Comparison of ENCODE assay signal across 8 cellular contexts in the genomic region with DNA sequence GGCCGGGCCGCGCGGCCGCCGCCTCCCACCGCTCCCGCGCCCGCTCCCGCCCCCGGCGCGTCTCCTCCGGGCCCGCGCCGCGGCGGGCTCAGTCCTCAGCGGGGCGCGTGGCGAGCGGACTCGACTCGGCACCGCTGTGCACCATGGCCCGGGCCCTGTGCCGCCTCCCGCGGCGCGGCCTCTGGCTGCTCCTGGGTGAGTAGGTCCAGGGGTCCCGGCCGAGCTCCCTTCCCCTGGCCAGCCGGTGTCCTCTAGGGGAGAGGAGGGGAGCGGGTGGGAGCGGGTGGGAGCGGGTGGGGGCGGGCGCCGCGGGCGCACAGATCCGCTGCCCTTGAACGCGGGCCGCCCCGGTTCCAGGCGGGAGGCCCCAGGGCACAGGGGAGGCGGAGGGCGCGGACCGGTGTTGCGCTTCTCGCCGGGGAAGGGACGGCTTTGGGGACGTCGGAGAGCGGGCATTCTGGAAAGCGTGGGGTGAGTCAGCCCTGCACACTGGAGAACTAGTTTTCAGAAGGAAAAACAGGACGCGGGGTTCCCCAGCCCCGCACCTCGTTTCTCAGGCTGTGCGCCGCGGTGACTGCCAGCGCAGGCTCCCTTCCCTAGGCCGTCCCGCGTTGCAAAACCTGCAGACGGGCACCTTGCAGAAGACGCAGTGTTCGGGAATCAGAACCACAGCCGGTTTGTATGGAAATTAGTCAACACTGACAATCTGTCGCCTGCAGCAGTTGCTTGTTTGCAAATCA. TPM values are rescaled to one million over a fixed set of nuclear protein-coding genes. Genes with fewer than 3 reads are reported as not detected.
DNase-seq lines count a peak whose midpoint lies in the region; ATAC-seq and TF ChIP-seq lines count a peak whose summit lies in the region.

A gene (plus strand): TSS at position 91 of the 740 bp plus-strand sequence. CDS start 53 bp downstream, at position 144.

- TF ChIP-seq CTCF in A673 (conservative IDR thresholded peaks at IDR 0.05; ENCODE audit: low read depth, low read length) (no peak), HEK293 (tag by site-specific recombination; IDR thresholded peaks at IDR 0.05) (no peak)

- no peaks in the 10 kb centered on the region for H3K9me3 Mint-ChIP-seq in activated naive CD8-positive, alpha-beta T cell treated with anti-CD3 and anti-CD28 coated beads, Interleukin-2, amount 10 ng/mL, durations not matched to agents 7 days and 5 days

- POLR2A ChIA-PET in A673 (lab: Charles Lee; ENCODE audit: low non-redundant PET) (no interaction called here), HEK293 (lab: Yijun Ruan, JAX) (interaction anchor here (0.6 kb wide), 1 partner anchor 65 kb away, joined by 3 read pairs; no protein-coding TSS in a partner anchor)
- POLR2A ChIA-PET in activated naive CD8-positive, alpha-beta T cell treated with anti-CD3 and anti-CD28 coated beads, Interleukin-2, amount 10 ng/mL, durations not matched to agents 7 days and 5 days (lab: Charles Lee), result no interaction called here

- H3K4me1 ChIP-seq in A673 (ENCODE audit: insufficient read depth, low read length, poor library complexity, severe bottlenecking) (peaks cover 4% of the 10 kb centered on the region), HEK293 (ENCODE audit: control insufficient read depth, insufficient read depth, low read length) (peaks cover 4% of the 10 kb centered on the region)

- CTCF ChIA-PET in A673 (lab: Charles Lee) (no interaction called here), HEK293 (lab: Yijun Ruan, JAX) (no interaction called here)

- no peaks in the 10 kb centered on the region for H3K36me3 Mint-ChIP-seq in activated naive CD8-positive, alpha-beta T cell treated with anti-CD3 and anti-CD28 coated beads, Interleukin-2, amount 10 ng/mL, durations not matched to agents 7 days and 5 days

- DNase-seq in A673 (ENCODE audit: low spot score), result peak; percentile 33
- DNase-seq in activated naive CD8-positive, alpha-beta T cell treated with anti-CD3 and anti-CD28 coated beads, Interleukin-2, amount 10 ng/mL, durations not matched to agents 7 days and 5 days, result no peak
- peak; percentile 57 for DNase-seq in hepatic stellate cell (ENCODE audit: low spot score)
- peak; percentile 61 for DNase-seq in retina

- H3K4me3 ChIP-seq in A673 (ENCODE audit: low read depth, low read length, poor library complexity, severe bottlenecking) (peak within 1 kb of the TSS; percentile 55), HEK293 (ENCODE audit: low read depth, low read length) (peak within 1 kb of the TSS; percentile 20)

- intact Hi-C loops in A673 (cut with micrococcal nuclease; ENCODE audit: unreplicated experiment), result loop anchor here (10.0 kb wide), 1 partner anchor 205 kb away; a partner anchor contains a TSS

- BruUV-seq in A673 (replicated peaks; lab: Mats Ljungman, UMichigan), result no TSS peak

- peak within 1 kb of the TSS; percentile 68 for H3K4me3 Mint-ChIP-seq in activated naive CD8-positive, alpha-beta T cell treated with anti-CD3 and anti-CD28 coated beads, Interleukin-2, amount 10 ng/mL, durations not matched to agents 7 days and 5 days

- H3K4me1 Mint-ChIP-seq in activated naive CD8-positive, alpha-beta T cell treated with anti-CD3 and anti-CD28 coated beads, Interleukin-2, amount 10 ng/mL, durations not matched to agents 7 days and 5 days, result peaks cover 7% of the 10 kb centered on the region

- peak within 1 kb of the TSS; percentile 62 for H3K27ac ChIP-seq in A673 (ENCODE audit: low read depth, low read length, poor library complexity, severe bottlenecking)
- no peak within 1 kb of the TSS for H3K27ac ChIP-seq in HEK293 (ENCODE audit: extremely low read depth, low read depth, low read length)

- H3K27me3 ChIP-seq in A673 (replicated peaks; ENCODE audit: insufficient read depth, low read depth, low read length, poor library complexity), result no peaks in the 10 kb centered on the region

- H3K9me3 ChIP-seq in A673 (ENCODE audit: low read depth, low read length, poor library complexity, severe bottlenecking), result no peaks in the 10 kb centered on the region
- no peaks in the 10 kb centered on the region for H3K9me3 ChIP-seq in HEK293 (ENCODE audit: control insufficient read depth, insufficient read depth, low read depth, low read length)

- H3K27me3 Mint-ChIP-seq in activated naive CD8-positive, alpha-beta T cell treated with anti-CD3 and anti-CD28 coated beads, Interleukin-2, amount 10 ng/mL, durations not matched to agents 7 days and 5 days, result peaks cover 56% of the 10 kb centered on the region

- no peaks in the 10 kb centered on the region for H3K36me3 ChIP-seq in A673 (ENCODE audit: insufficient read depth, low read length, poor library complexity, severe bottlenecking)
- H3K36me3 ChIP-seq in HEK293 (ENCODE audit: control insufficient read depth in 2 of 2, insufficient read depth in 1 of 2, low read length in 2 of 2), result no peaks in the 10 kb centered on the region

- no peak within 1 kb of the TSS for H3K27ac Mint-ChIP-seq in activated naive CD8-positive, alpha-beta T cell treated with anti-CD3 and anti-CD28 coated beads, Interleukin-2, amount 10 ng/mL, durations not matched to agents 7 days and 5 days

- ATAC-seq in activated naive CD8-positive, alpha-beta T cell treated with anti-CD3 and anti-CD28 coated beads, Interleukin-2, amount 10 ng/mL, durations not matched to agents 7 days and 5 days (ENCODE audit: low read depth), result peak; percentile 41
- no peak for ATAC-seq in HG03108 (IDR thresholded peaks at IDR 0.05; ENCODE audit: unreplicated experiment)
- ATAC-seq in HG02884 (IDR thresholded peaks at IDR 0.05; ENCODE audit: unreplicated experiment), result no peak
- ATAC-seq in GM18858 (IDR thresholded peaks at IDR 0.05; ENCODE audit: unreplicated experiment), result no peak

TF ChIP-seq in HEK293, 187 proteins besides CTCF, POLR2A, EP300 and RAD21:
- TF ChIP-seq, protein P1, sequence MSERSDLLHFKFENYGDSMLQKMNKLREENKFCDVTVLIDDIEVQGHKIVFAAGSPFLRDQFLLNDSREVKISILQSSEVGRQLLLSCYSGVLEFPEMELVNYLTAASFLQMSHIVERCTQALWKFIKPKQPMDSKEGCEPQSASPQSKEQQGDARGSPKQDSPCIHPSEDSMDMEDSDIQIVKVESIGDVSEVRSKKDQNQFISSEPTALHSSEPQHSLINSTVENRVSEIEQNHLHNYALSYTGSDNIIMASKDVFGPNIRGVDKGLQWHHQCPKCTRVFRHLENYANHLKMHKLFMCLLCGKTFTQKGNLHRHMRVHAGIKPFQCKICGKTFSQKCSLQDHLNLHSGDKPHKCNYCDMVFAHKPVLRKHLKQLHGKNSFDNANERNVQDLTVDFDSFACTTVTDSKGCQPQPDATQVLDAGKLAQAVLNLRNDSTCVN (tag by site-specific recombination; optimal IDR thresholded peaks at IDR 0.05), result peak; percentile 53
- TF ChIP-seq ZBTB20 (tag by site-specific recombination; IDR thresholded peaks at IDR 0.05), result peak; percentile 70
- no peak for TF ChIP-seq ZNF140 (tag by site-specific recombination; IDR thresholded peaks at IDR 0.05)
- peak; percentile 72 for TF ChIP-seq ZNF600 (tag by site-specific recombination; IDR thresholded peaks at IDR 0.05)
TF ChIP-seq in HEK293: peak in this region for 3.

RNA-seq across cellular contexts. Expression of the gene that starts here (rescaled TPM):
- 22.0 and 24.8 TPM in 2 replicates for total RNA-seq in A673 (2021)
- total RNA-seq in activated naive CD8-positive, alpha-beta T cell treated with anti-CD3 and anti-CD28 coated beads, Interleukin-2, amount 10 ng/mL, durations not matched to agents 7 days and 5 days, result 1 to 10 TPM in 1 of 2 experiments, under 1 TPM in 1; 0.68 to 1.1 TPM

Comparison
In these comparisons a context has a peak if more than half of its experiments do, and no peak if none do; other contexts are left out.
1. RNA of the gene that starts here (total RNA-seq): 22.0 to 24.8 TPM in A673; 0.68 to 1.1 TPM in activated naive CD8-positive, alpha-beta T cell treated with anti-CD3 and anti-CD28 coated beads, Interleukin-2, amount 10 ng/mL, durations not matched to agents 7 days and 5 days; every median in the first group is over 10 times any median in the second.